Comparison of ENCODE assay signal across 8 cellular contexts in genomic region chr17:42422412-42422957, GRCh38. TPM values are rescaled to one million over a fixed set of nuclear protein-coding genes. Genes with fewer than 3 reads are reported as not detected.
A peak's percentile ranks its signal among the peaks of the same experiment; 100 is the strongest.
DNase-seq lines count a peak whose midpoint lies in the region; ATAC-seq, FAIRE-seq and TF ChIP-seq lines count a peak whose summit lies in the region.

No MANE protein-coding gene starts in this region.

- peak overlapping the region; percentile 82 to 91 for H3K4me3 Mint-ChIP-seq in activated T-cell treated with anti-CD3 and anti-CD28 coated beads, Interleukin-2, amount 50 U/mL, for 72 hours

- peak; percentile 66 to 67 for ATAC-seq in A549
- ATAC-seq in activated T-cell treated with anti-CD3 and anti-CD28 coated beads, Interleukin-2, amount 50 U/mL, for 72 hours (replicated peaks in 1 of 2), result peak; percentile 69 to 74
- peak; percentile 8 for ATAC-seq in gastroesophageal sphincter
- ATAC-seq in pancreas, result peak; percentile 47 to 64 (median 58)
- ATAC-seq in HG03280 (IDR thresholded peaks at IDR 0.05; ENCODE audit: unreplicated experiment), result no peak
- ATAC-seq in GM21381 (IDR thresholded peaks at IDR 0.05; ENCODE audit: unreplicated experiment), result no peak
- ATAC-seq in HG03460 (IDR thresholded peaks at IDR 0.05; ENCODE audit: unreplicated experiment), result no peak

- TF ChIP-seq RAD21 in A549 (conservative IDR thresholded peaks at IDR 0.05 in 1 of 2, IDR thresholded peaks at IDR 0.05 in 1 of 2), result no peak

- CTCF ChIA-PET in A549 (lab: Yijun Ruan, JAX), result interaction anchor here (1.0 to 12.1 kb wide), 16 partner anchors 9 to 155 kb away, joined by 3 to 213 read pairs (median 6); partner anchors contain the start of gene PSMC3IP

- H3K4me2 ChIP-seq in A549, result peak overlapping the region; percentile 92

- H3K36me3 Mint-ChIP-seq in activated T-cell treated with anti-CD3 and anti-CD28 coated beads, Interleukin-2, amount 50 U/mL, for 72 hours (ENCODE audit: insufficient read depth in 2 of 2), result no peaks in the 10 kb centered on the region

- H3K9me3 Mint-ChIP-seq in activated T-cell treated with anti-CD3 and anti-CD28 coated beads, Interleukin-2, amount 50 U/mL, for 72 hours, result no peaks in the 10 kb centered on the region

- H3K9me3 ChIP-seq in A549, result no peaks in the 10 kb centered on the region
- no peaks in the 10 kb centered on the region for H3K9me3 ChIP-seq in gastroesophageal sphincter
- H3K9me3 ChIP-seq in pancreas, result no peaks in the 10 kb centered on the region

- peaks cover 31% of the 10 kb centered on the region for H3K4me1 Mint-ChIP-seq in activated T-cell treated with anti-CD3 and anti-CD28 coated beads, Interleukin-2, amount 50 U/mL, for 72 hours (ENCODE audit: low read depth)

- TF ChIP-seq EP300 in A549 (IDR thresholded peaks at IDR 0.05) (no peak), gastroesophageal sphincter (IDR thresholded peaks at IDR 0.05) (no peak)

- no peaks in the 10 kb centered on the region for H3K36me3 ChIP-seq in gastroesophageal sphincter
- H3K36me3 ChIP-seq in pancreas, result no peaks in the 10 kb centered on the region

- H3K27ac ChIP-seq in A549 (peak overlapping the region; percentile 93 to 95), gastroesophageal sphincter (peak overlapping the region; percentile 87 to 99 (median 98)), pancreas (peak overlapping the region; percentile 11 to 57 (median 50))

- intact Hi-C loops in pancreas (cut with DNase I), result loop anchor here in 1 of 3 donors (5.0 kb wide), 1 partner anchor 95 kb away; no protein-coding TSS in a partner anchor

- H3K4me3 ChIP-seq in A549 (peak overlapping the region; percentile 93), HFF-Myc (replicated peaks; ENCODE audit: low read depth, low read length) (peak overlapping the region; percentile 82), gastroesophageal sphincter (peak overlapping the region; percentile 59 to 88), pancreas (peak overlapping the region; percentile 50 to 54 (median 51))

- DNase-seq in A549 (ENCODE audit: low read depth in 1 of 2, low spot score in 1 of 2) (peak in 1 of 2 experiments; percentile 59), HFF-Myc (ENCODE audit: extremely low read depth, low read depth) (no peak), pancreas (peak in 4 of 6 donors; percentile 46 to 82 (median 62))
- DNase-seq in activated T-cell treated with anti-CD3 and anti-CD28 coated beads, Interleukin-2, amount 50 U/mL, for 72 hours, result peak; percentile 49 to 51

- POLR2A ChIA-PET in A549 (lab: Yijun Ruan, JAX), result interaction anchor here (0.6 to 2.7 kb wide), 26 partner anchors 9 to 734 kb away, joined by 3 to 66 read pairs (median 6); partner anchors contain the start of genes EIF1, NAGLU and STAT3

- no peak for TF ChIP-seq CTCF in A549 (IDR thresholded peaks at IDR 0.05)
- TF ChIP-seq CTCF in HFF-Myc (IDR thresholded peaks at IDR 0.05; ENCODE audit: low read depth, low read length, missing control alignments), result no peak
- TF ChIP-seq CTCF in gastroesophageal sphincter (IDR thresholded peaks at IDR 0.05), result no peak
- TF ChIP-seq CTCF in pancreas (IDR thresholded peaks at IDR 0.05), result no peak

- FAIRE-seq in A549 (lab: Jason Lieb, UNC), result no peak
- no peak for FAIRE-seq in pancreas (lab: Jason Lieb, UNC)

- TF ChIP-seq POLR2A in A549 (IDR thresholded peaks at IDR 0.05; ENCODE audit: low read length) (0 out of 2 replicates have a peak, but pooled peaks have one; percentile 12), gastroesophageal sphincter (IDR thresholded peaks at IDR 0.05) (no peak)

- no peak overlapping the region for H3K27ac Mint-ChIP-seq in activated T-cell treated with anti-CD3 and anti-CD28 coated beads, Interleukin-2, amount 50 U/mL, for 72 hours

- peaks cover 42% of the 10 kb centered on the region for H3K4me1 ChIP-seq in A549
- peaks cover 0 to 62% (median 25%) of the 10 kb centered on the region in 3 donors for H3K4me1 ChIP-seq in gastroesophageal sphincter
- H3K4me1 ChIP-seq in pancreas, result no peaks in the 10 kb centered on the region

- peaks cover 38% of the 10 kb centered on the region for H3K27me3 Mint-ChIP-seq in activated T-cell treated with anti-CD3 and anti-CD28 coated beads, Interleukin-2, amount 50 U/mL, for 72 hours (ENCODE audit: low read depth)

- WGBS in A549 (ENCODE audit: missing lambda C conversion rate), result under 1% methylated on average over 31 of the region's 44 CpGs
- no CpG with 5 or more reads among the region's 44 CpGs for WGBS in gastroesophageal sphincter (ENCODE audit: low coverage in 1 of 2), 2 donors
- WGBS in pancreas, 2 donors, result 1% methylated on average over 36 to 43 of the region's 44 CpGs

- H3K27me3 ChIP-seq in gastroesophageal sphincter (no peaks in the 10 kb centered on the region), pancreas (no peaks in the 10 kb centered on the region)

TF ChIP-seq in A549, 52 proteins besides CTCF, POLR2A, EP300 and RAD21 (continues in another document):
- TF ChIP-seq ZC3H11A (IDR thresholded peaks at IDR 0.05) (no peak), KDM5A (IDR thresholded peaks at IDR 0.05) (0 out of 2 replicates have a peak, but pooled peaks have one; percentile 34), REST (IDR thresholded peaks at IDR 0.05) (no peak), SMC3 (IDR thresholded peaks at IDR 0.05) (no peak), HDAC2 (IDR thresholded peaks at IDR 0.05) (peak; percentile 92), CEBPB (IDR thresholded peaks at IDR 0.05) (no peak), KDM1A (IDR thresholded peaks at IDR 0.05; ENCODE audit: low read depth) (no peak), NFE2L2 (conservative IDR thresholded peaks at IDR 0.05; ENCODE audit: low read length) (no peak)

RNA-seq across cellular contexts. Expression of gene CAVIN1, which starts 0.6 kb away (rescaled TPM):
- 91.4 and 101 TPM in 2 replicates for polyA plus RNA-seq in A549 (2011; rRNA removed)
- polyA plus RNA-seq in A549 (2012; cell fraction: cytosol; rRNA removed), result 179 and 201 TPM in 2 replicates
- 194 and 208 TPM in 2 replicates for polyA plus RNA-seq in A549 (2012; cell fraction: nucleus; rRNA removed)
- 371 to 416 TPM (median 377 TPM) in 3 replicates for polyA plus RNA-seq in A549 (2017; fragmentation: RNase III; extraction: RNeasy Plus Mini Kit Qiagen cat#74134 plus additional on column Dnase treatment)
- polyA minus RNA-seq in A549 (2011; rRNA and poly(A)+ RNA removed), result 68.0 and 70.8 TPM in 2 replicates
- 1 to 10 TPM; 2.4 to 4.3 TPM for total RNA-seq in activated T-cell treated with anti-CD3 and anti-CD28 coated beads, Interleukin-2, amount 50 U/mL, for 72 hours
- 1,000 to 10,000 TPM in 2 of 4 donors, 100 to 1,000 TPM in 2; 615 to 1,266 (median 897) TPM for total RNA-seq in gastroesophageal sphincter
- 10 to 100 TPM; 11.5 to 42.6 (median 19.6) TPM for total RNA-seq in pancreas
- polyA plus RNA-seq in pancreas, result 10 to 100 TPM; 25.2 to 32.9 TPM

RNA-seq across cellular contexts. Expression of gene STAT3, which starts 34.2 kb away (rescaled TPM):
- polyA plus RNA-seq in A549 (2011; rRNA removed), result 72.8 and 81.9 TPM in 2 replicates
- polyA plus RNA-seq in A549 (2012; cell fraction: cytosol; rRNA removed), result 49.5 and 57.3 TPM in 2 replicates
- polyA plus RNA-seq in A549 (2012; cell fraction: nucleus; rRNA removed), result 80.0 and 101 TPM in 2 replicates
- polyA plus RNA-seq in A549 (2017; fragmentation: RNase III; extraction: RNeasy Plus Mini Kit Qiagen cat#74134 plus additional on column Dnase treatment), result 97.8 to 115 TPM (median 109 TPM) in 3 replicates
- polyA minus RNA-seq in A549 (2011; rRNA and poly(A)+ RNA removed), result 127 and 145 TPM in 2 replicates
- 100 to 1,000 TPM; 346 to 380 TPM for total RNA-seq in activated T-cell treated with anti-CD3 and anti-CD28 coated beads, Interleukin-2, amount 50 U/mL, for 72 hours
- total RNA-seq in gastroesophageal sphincter, result 100 to 1,000 TPM; 146 to 253 (median 205) TPM
- 100 to 1,000 TPM in 2 of 6 donors, 10 to 100 TPM in 4; 63.3 to 127 (median 78.6) TPM for total RNA-seq in pancreas
- polyA plus RNA-seq in pancreas, result 10 to 100 TPM; 37.9 to 42.9 TPM

RNA-seq across cellular contexts. Expression of gene ATP6V0A1, which starts 36.2 kb away (rescaled TPM):
- 33.7 and 59.6 TPM in 2 replicates for polyA plus RNA-seq in A549 (2011; rRNA removed)
- 36.3 and 39.6 TPM in 2 replicates for polyA plus RNA-seq in A549 (2012; cell fraction: cytosol; rRNA removed)
- 219 and 262 TPM in 2 replicates for polyA plus RNA-seq in A549 (2012; cell fraction: nucleus; rRNA removed)
- 25.8 to 27.3 TPM (median 26.7 TPM) in 3 replicates for polyA plus RNA-seq in A549 (2017; fragmentation: RNase III; extraction: RNeasy Plus Mini Kit Qiagen cat#74134 plus additional on column Dnase treatment)
- polyA minus RNA-seq in A549 (2011; rRNA and poly(A)+ RNA removed), result 115 and 146 TPM in 2 replicates
- total RNA-seq in activated T-cell treated with anti-CD3 and anti-CD28 coated beads, Interleukin-2, amount 50 U/mL, for 72 hours, result 10 to 100 TPM; 22.1 TPM
- 10 to 100 TPM; 47.5 to 84.5 (median 65.4) TPM for total RNA-seq in gastroesophageal sphincter
- total RNA-seq in pancreas, result 10 to 100 TPM; 22.8 to 51.3 (median 28.6) TPM
- polyA plus RNA-seq in pancreas, result 10 to 100 TPM; 37.2 to 55.9 TPM

Comparison
In these comparisons a context has a peak if more than half of its experiments do, and no peak if none do; other contexts are left out.
1. ATAC-seq: peak in A549 (2 of 2), activated T-cell treated with anti-CD3 and anti-CD28 coated beads, Interleukin-2, amount 50 U/mL, for 72 hours (2 of 2), gastroesophageal sphincter (single experiment) and pancreas (4 of 4); none in HG03280 (single experiment), GM21381 (single experiment) and HG03460 (single experiment).
2. RNA of gene CAVIN1, which starts 0.6 kb away (total RNA-seq): 615 to 1,266 TPM in gastroesophageal sphincter; 11.5 to 42.6 TPM in pancreas and 2.4 to 4.3 TPM in activated T-cell treated with anti-CD3 and anti-CD28 coated beads, Interleukin-2, amount 50 U/mL, for 72 hours; every median in the first group is over 10 times any median in the second.
3. Peak in every context shown above with its lines, with median percentiles within 50 percentile points of each other: H3K27ac ChIP-seq and H3K4me3 ChIP-seq.